In the genomic region with DNA sequence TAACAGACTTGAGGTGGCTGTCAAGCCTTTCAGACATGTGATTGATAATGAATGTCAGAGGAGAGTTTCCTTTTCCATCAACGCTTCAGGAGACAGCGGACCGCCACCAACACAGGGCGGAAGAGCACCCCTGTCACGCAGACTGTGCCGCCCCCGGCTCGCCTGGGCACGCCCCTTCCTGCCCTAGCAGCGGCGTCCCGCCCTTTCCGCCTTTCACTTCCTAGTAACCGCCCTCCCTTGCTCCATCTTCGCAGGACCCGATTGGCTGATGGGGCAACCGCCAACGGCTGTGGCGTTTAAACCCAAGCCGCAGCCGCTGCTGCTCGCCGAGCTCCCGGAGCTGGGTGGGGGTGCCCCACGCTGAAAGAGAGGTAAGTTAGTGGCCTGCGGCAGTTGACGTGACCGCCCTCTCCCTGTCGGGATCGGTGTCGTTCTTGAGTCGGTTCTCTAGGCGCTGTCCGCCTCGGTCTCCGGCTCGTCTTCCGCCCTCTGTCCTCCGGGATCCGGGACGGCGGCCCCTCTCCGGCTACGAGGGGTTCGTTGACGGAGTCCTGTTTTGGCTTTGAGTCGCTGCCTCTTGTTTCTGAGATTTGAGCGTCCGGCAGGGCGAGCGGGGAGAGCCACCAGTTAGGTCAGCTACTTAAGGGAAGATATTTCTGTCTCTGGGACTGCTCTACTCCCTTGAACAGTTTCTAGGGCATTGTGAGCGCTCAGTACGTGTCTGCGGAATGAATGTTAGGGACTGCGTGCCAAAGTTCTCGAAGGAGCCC, we compare ENCODE assay signal across 8 cellular contexts. TPM values are rescaled to one million over a fixed set of nuclear protein-coding genes. Genes with fewer than 3 reads are reported as not detected.
DNase-seq lines count a peak whose midpoint lies in the region; ATAC-seq and TF ChIP-seq lines count a peak whose summit lies in the region.

A gene with protein sequence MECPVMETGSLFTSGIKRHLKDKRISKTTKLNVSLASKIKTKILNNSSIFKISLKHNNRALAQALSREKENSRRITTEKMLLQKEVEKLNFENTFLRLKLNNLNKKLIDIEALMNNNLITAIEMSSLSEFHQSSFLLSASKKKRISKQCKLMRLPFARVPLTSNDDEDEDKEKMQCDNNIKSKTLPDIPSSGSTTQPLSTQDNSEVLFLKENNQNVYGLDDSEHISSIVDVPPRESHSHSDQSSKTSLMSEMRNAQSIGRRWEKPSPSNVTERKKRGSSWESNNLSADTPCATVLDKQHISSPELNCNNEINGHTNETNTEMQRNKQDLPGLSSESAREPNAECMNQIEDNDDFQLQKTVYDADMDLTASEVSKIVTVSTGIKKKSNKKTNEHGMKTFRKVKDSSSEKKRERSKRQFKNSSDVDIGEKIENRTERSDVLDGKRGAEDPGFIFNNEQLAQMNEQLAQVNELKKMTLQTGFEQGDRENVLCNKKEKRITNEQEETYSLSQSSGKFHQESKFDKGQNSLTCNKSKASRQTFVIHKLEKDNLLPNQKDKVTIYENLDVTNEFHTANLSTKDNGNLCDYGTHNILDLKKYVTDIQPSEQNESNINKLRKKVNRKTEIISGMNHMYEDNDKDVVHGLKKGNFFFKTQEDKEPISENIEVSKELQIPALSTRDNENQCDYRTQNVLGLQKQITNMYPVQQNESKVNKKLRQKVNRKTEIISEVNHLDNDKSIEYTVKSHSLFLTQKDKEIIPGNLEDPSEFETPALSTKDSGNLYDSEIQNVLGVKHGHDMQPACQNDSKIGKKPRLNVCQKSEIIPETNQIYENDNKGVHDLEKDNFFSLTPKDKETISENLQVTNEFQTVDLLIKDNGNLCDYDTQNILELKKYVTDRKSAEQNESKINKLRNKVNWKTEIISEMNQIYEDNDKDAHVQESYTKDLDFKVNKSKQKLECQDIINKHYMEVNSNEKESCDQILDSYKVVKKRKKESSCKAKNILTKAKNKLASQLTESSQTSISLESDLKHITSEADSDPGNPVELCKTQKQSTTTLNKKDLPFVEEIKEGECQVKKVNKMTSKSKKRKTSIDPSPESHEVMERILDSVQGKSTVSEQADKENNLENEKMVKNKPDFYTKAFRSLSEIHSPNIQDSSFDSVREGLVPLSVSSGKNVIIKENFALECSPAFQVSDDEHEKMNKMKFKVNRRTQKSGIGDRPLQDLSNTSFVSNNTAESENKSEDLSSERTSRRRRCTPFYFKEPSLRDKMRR (plus strand): TSS at position 326 of the 770 bp plus-strand sequence. CDS start 6,769 bp downstream, outside the sequence.

- peak; percentile 100 for ATAC-seq in GM21526 (IDR thresholded peaks at IDR 0.05; ENCODE audit: low FRiP score, unreplicated experiment)

- peak within 1 kb of the TSS; percentile 90 for H3K4me3 ChIP-seq in OCI-LY1 (ENCODE audit: low read depth, low read length, poor library complexity, severe bottlenecking)
- H3K4me3 ChIP-seq in endodermal cell (ENCODE audit: low read length) = peak within 1 kb of the TSS; percentile 94

- 0 out of 2 replicates have a peak, but pooled peaks cover 3% of the 10 kb centered on the region for H3K36me3 ChIP-seq in OCI-LY1 (ENCODE audit: insufficient read depth, low read length)
- no peaks in the 10 kb centered on the region for H3K36me3 ChIP-seq in endodermal cell (ENCODE audit: control insufficient read depth, insufficient read depth, low read length)

- peak within 1 kb of the TSS; percentile 84 for H3K4me3 Mint-ChIP-seq in endodermal cell

- H3F3A ChIP-seq in OCI-LY1 (ENCODE audit: insufficient read depth, low read length) = no peaks in the 10 kb centered on the region

- peak within 1 kb of the TSS; percentile 90 for H3K9ac ChIP-seq in OCI-LY1 (ENCODE audit: low read length)
- peak within 1 kb of the TSS; percentile 62 for H3K9ac ChIP-seq in endodermal cell (ENCODE audit: extremely low read depth, low read length, poor library complexity, severe bottlenecking)

- peaks cover 9% of the 10 kb centered on the region for H3K4me1 Mint-ChIP-seq in endodermal cell

- H3K9me3 ChIP-seq in OCI-LY1 (ENCODE audit: low read length) (no peaks in the 10 kb centered on the region), endodermal cell (ENCODE audit: control insufficient read depth, low read length) (no peaks in the 10 kb centered on the region)

- no peaks in the 10 kb centered on the region for H3K9me3 Mint-ChIP-seq in endodermal cell

- peak within 1 kb of the TSS; percentile 70 for H3K27ac ChIP-seq in OCI-LY1 (ENCODE audit: low read depth, low read length, poor library complexity, severe bottlenecking)
- no peak within 1 kb of the TSS for H3K27ac ChIP-seq in endodermal cell (ENCODE audit: low read depth, low read length)

- H3K36me3 Mint-ChIP-seq in endodermal cell (ENCODE audit: low read depth) = no peaks in the 10 kb centered on the region

- no peaks in the 10 kb centered on the region for H3K9me2 ChIP-seq in OCI-LY1 (ENCODE audit: low read depth, low read length)

- H3K4me1 ChIP-seq in OCI-LY1 (ENCODE audit: insufficient read depth, low read length, severe bottlenecking) = peaks cover 24% of the 10 kb centered on the region
- no peaks in the 10 kb centered on the region for H3K4me1 ChIP-seq in endodermal cell (ENCODE audit: control insufficient read depth, insufficient read depth, low read length)

- peak; percentile 98 for DNase-seq in DMS 273 (lab: John Stamatoyannopoulos, UW; ENCODE audit: unreplicated experiment)
- DNase-seq in HuH-7 (ENCODE audit: low spot score) = peak; percentile 88
- DNase-seq in activated CD8-positive, alpha-beta memory T cell treated with anti-CD3 and anti-CD28 coated beads, Interleukin-2, amount 50 U/mL, for 24 hours (ENCODE audit: extremely low read depth) = peak; percentile 93
- peak; percentile 98 for DNase-seq in endodermal cell
- DNase-seq in mesenteric fat pad (ENCODE audit: low spot score) = peak; percentile 98
- DNase-seq in stimulated activated CD8-positive, alpha-beta memory T cell treated with anti-CD3 and anti-CD28 coated beads, Interleukin-15, amount 100 ng/mL, for 1 hour (ENCODE audit: low read depth) = peak; percentile 90

- no peaks in the 10 kb centered on the region for H4K20me1 ChIP-seq in OCI-LY1 (ENCODE audit: insufficient read depth, low read length)

- TF ChIP-seq CTCF in OCI-LY1 (IDR thresholded peaks at IDR 0.05; ENCODE audit: low read length) (no peak), endodermal cell (conservative IDR thresholded peaks at IDR 0.05) (peak; percentile 47)

- H3K4me2 ChIP-seq in OCI-LY1 (ENCODE audit: low read length) = peak within 1 kb of the TSS; percentile 86

- H3K79me2 ChIP-seq in OCI-LY1 (ENCODE audit: insufficient read depth, low read length) = peaks cover 45% of the 10 kb centered on the region

- H3K27me3 Mint-ChIP-seq in endodermal cell (ENCODE audit: insufficient read depth) = peaks cover 12% of the 10 kb centered on the region

- peak within 1 kb of the TSS; percentile 82 for H3K27ac Mint-ChIP-seq in endodermal cell

- H3K27me3 ChIP-seq in OCI-LY1 (ENCODE audit: insufficient read depth, low read length) (no peaks in the 10 kb centered on the region; the same call in 1 of the 2 replicates), endodermal cell (ENCODE audit: control insufficient read depth, insufficient read depth, low read length, poor library complexity, severe bottlenecking) (peaks cover 30% of the 10 kb centered on the region)

- WGBS in endodermal cell (ENCODE audit: insufficient coverage in 1 of 2, insufficient read length in 1 of 2), 2 experiments = 0 to 1% methylated on average over 25 to 56 of the region's 56 CpGs

- peak within 1 kb of the TSS; percentile 87; the same call in 1 of the 2 replicates for H2AFZ ChIP-seq in OCI-LY1 (ENCODE audit: low read length)

RNA-seq across cellular contexts. Expression of the gene that starts here (rescaled TPM):
- total RNA-seq in endodermal cell (10 to 100 TPM; 20.0 to 37.8 TPM), mesenteric fat pad (1.5 TPM)
- polyA plus RNA-seq in endodermal cell (2013, experiment 1 of 2) = 36.4 TPM
- 44.8 TPM for polyA plus RNA-seq in endodermal cell (2013, experiment 2 of 2)
